Comparison of ENCODE assay signal across 10 cellular contexts in genomic region chr5:140565780-140566095, GRCh38. TPM values are rescaled to one million over a fixed set of nuclear protein-coding genes. Genes with fewer than 3 reads are reported as not detected.
DNase-seq lines count a peak whose midpoint lies in the region; ATAC-seq, FAIRE-seq and TF ChIP-seq lines count a peak whose summit lies in the region.
"Had no signal": no experiment of that assay in that cellular context is flagged by ENCODE, and none has a peak within 500 bp of the region (broad histone marks: within the 10 kb centered on the region; RNA-seq: fewer than 3 reads in every experiment).

No MANE protein-coding gene starts in this region.

- H3K27me3 ChIP-seq in CD8-positive, alpha-beta T cell (ENCODE audit: insufficient read depth, low read length) = no peaks in the 10 kb centered on the region
- H3K27me3 ChIP-seq in NT2/D1 (ENCODE audit: insufficient read depth, insufficient read length) (no peaks in the 10 kb centered on the region), neural progenitor cell (no peaks in the 10 kb centered on the region)
- no peaks in the 10 kb centered on the region for H3K27me3 ChIP-seq in effector memory CD4-positive, alpha-beta T cell (replicated peaks; ENCODE audit: control insufficient read depth, insufficient read depth, low read length, poor library complexity, severe bottlenecking)

- POLR2A ChIA-PET in CD8-positive, alpha-beta T cell (lab: Charles Lee) = interaction anchor here (0.6 to 2.8 kb wide), 8 partner anchors 9 to 164 kb away, joined by 3 to 26 read pairs (median 4); partner anchors contain the start of genes ANKHD1, EIF4EBP3, IK and NDUFA2

- peaks cover 23% of the 10 kb centered on the region for H3K79me2 ChIP-seq in neural progenitor cell (ENCODE audit: low read depth)

- H2AFZ ChIP-seq in neural progenitor cell (replicated peaks) = no peak overlapping the region

- peak overlapping the region; percentile 88 for H3K4me3 Mint-ChIP-seq in CD8-positive, alpha-beta T cell
- peak overlapping the region; percentile 93 for H3K4me3 Mint-ChIP-seq in neural progenitor cell

- H3K27me3 Mint-ChIP-seq in CD8-positive, alpha-beta T cell (ENCODE audit: low read depth) = no peaks in the 10 kb centered on the region
- H3K27me3 Mint-ChIP-seq in neural progenitor cell (ENCODE audit: insufficient read depth, low read depth) = peaks cover 7% of the 10 kb centered on the region

- peak overlapping the region; percentile 87 for H3K4me2 ChIP-seq in neural progenitor cell

- H3F3A ChIP-seq in neural progenitor cell (ENCODE audit: low read depth) = no peaks in the 10 kb centered on the region

- DNase-seq in CD8-positive, alpha-beta T cell = no peak
- DNase-seq in NT2/D1 (ENCODE audit: low read depth, low spot score) (no peak), neural progenitor cell (ENCODE audit: low spot score) (peak; percentile 19), urothelium cell line (ENCODE audit: low spot score) (no peak), NCI-H2227 treated with DMSO at 0.1 percent for 48 hours (lab: John Stamatoyannopoulos, UW) (no peak), DMS 273 treated with DMSO at 0.1 percent for 48 hours (lab: John Stamatoyannopoulos, UW) (no peak)
- no peak for DNase-seq in effector memory CD4-positive, alpha-beta T cell
- DNase-seq: NCI-H1417 had no signal

- no peaks in the 10 kb centered on the region for H3K9me3 ChIP-seq in CD8-positive, alpha-beta T cell (ENCODE audit: low read length)
- H3K9me3 ChIP-seq in NT2/D1 (ENCODE audit: insufficient read depth, low read length) (no peaks in the 10 kb centered on the region), neural progenitor cell (ENCODE audit: low read depth) (no peaks in the 10 kb centered on the region)
- H3K9me3 ChIP-seq in effector memory CD4-positive, alpha-beta T cell (ENCODE audit: control insufficient read depth, low read length) = no peaks in the 10 kb centered on the region

- H3K9ac ChIP-seq in NT2/D1 (ENCODE audit: insufficient read length, low read depth) = no peak overlapping the region
- H3K9ac ChIP-seq in neural progenitor cell = no peak overlapping the region

- no peaks in the 10 kb centered on the region for H3K36me3 ChIP-seq in CD8-positive, alpha-beta T cell (ENCODE audit: insufficient read depth, low read length)
- H3K36me3 ChIP-seq in NT2/D1 (ENCODE audit: insufficient read depth, insufficient read length, low read length) (peaks cover 50% of the 10 kb centered on the region), neural progenitor cell (no peaks in the 10 kb centered on the region)
- H3K36me3 ChIP-seq in effector memory CD4-positive, alpha-beta T cell (ENCODE audit: control insufficient read depth, insufficient read depth, low read length) = peaks cover 26% of the 10 kb centered on the region

- peaks cover 70% of the 10 kb centered on the region for H3K4me1 Mint-ChIP-seq in CD8-positive, alpha-beta T cell (ENCODE audit: low read depth)
- peaks cover 31% of the 10 kb centered on the region for H3K4me1 Mint-ChIP-seq in neural progenitor cell

- peak overlapping the region; percentile 52 for H3K4me3 ChIP-seq in CD8-positive, alpha-beta T cell (ENCODE audit: low read depth, low read length)
- H3K4me3 ChIP-seq in NT2/D1 (ENCODE audit: insufficient read length, low read depth) = peak overlapping the region; percentile 85
- H3K4me3 ChIP-seq in effector memory CD4-positive, alpha-beta T cell (ENCODE audit: insufficient read depth, low read depth, low read length, poor library complexity, severe bottlenecking) = peak overlapping the region; percentile 73
- peak overlapping the region; percentile 59 for H3K4me3 ChIP-seq in neural progenitor cell

- no peaks in the 10 kb centered on the region for H4K20me1 ChIP-seq in neural progenitor cell (ENCODE audit: low read depth)

- H3K4me1 ChIP-seq in CD8-positive, alpha-beta T cell (ENCODE audit: insufficient read depth, low read length) = peaks cover 37% of the 10 kb centered on the region
- peaks cover 11% of the 10 kb centered on the region for H3K4me1 ChIP-seq in NT2/D1 (ENCODE audit: insufficient read depth, insufficient read length)
- H3K4me1 ChIP-seq in effector memory CD4-positive, alpha-beta T cell (ENCODE audit: control insufficient read depth, insufficient read depth, low read length, poor library complexity, severe bottlenecking) = peaks cover 22% of the 10 kb centered on the region
- H3K4me1 ChIP-seq in neural progenitor cell = peaks cover 12% of the 10 kb centered on the region

- no peaks in the 10 kb centered on the region for H3K9me3 Mint-ChIP-seq in CD8-positive, alpha-beta T cell
- no peaks in the 10 kb centered on the region for H3K9me3 Mint-ChIP-seq in neural progenitor cell

- no peak for ATAC-seq in CD8-positive, alpha-beta T cell
- ATAC-seq in HG03175 (IDR thresholded peaks at IDR 0.05; ENCODE audit: unreplicated experiment) = no peak

- peak overlapping the region; percentile 94 for H3K27ac Mint-ChIP-seq in CD8-positive, alpha-beta T cell
- H3K27ac Mint-ChIP-seq in neural progenitor cell = no peak overlapping the region

- TF ChIP-seq CTCF in CD8-positive, alpha-beta T cell (IDR thresholded peaks at IDR 0.05) = no peak
- TF ChIP-seq CTCF in neural progenitor cell (IDR thresholded peaks at IDR 0.05) = no peak

- CTCF ChIA-PET in CD8-positive, alpha-beta T cell (lab: Charles Lee) = interaction anchor here (0.9 to 1.8 kb wide), 2 partner anchors 10 to 125 kb away, joined by 3 to 4 read pairs; no protein-coding TSS in a partner anchor

- FAIRE-seq in urothelium cell line (lab: Jason Lieb, UNC) = no peak

- no peak overlapping the region for H3K27ac ChIP-seq in CD8-positive, alpha-beta T cell (ENCODE audit: low read depth, low read length)
- peak overlapping the region; percentile 89 for H3K27ac ChIP-seq in effector memory CD4-positive, alpha-beta T cell (ENCODE audit: insufficient read depth, low read length, poor library complexity, severe bottlenecking)
- no peak overlapping the region for H3K27ac ChIP-seq in neural progenitor cell

- intact Hi-C loops in CD8-positive, alpha-beta T cell (cut with DNase I, micrococcal nuclease) = loop anchor here (2.0 to 5.0 kb wide), 4 partner anchors 73 to 752 kb away; partner anchors contain the start of genes CYSTM1 (in 1 of the 2), HARS1 (in 1 of the 2), HARS2 (in 1 of the 2) and TMCO6 (in 1 of the 2)

- H3K36me3 Mint-ChIP-seq in CD8-positive, alpha-beta T cell = peaks cover 52% of the 10 kb centered on the region
- H3K36me3 Mint-ChIP-seq in neural progenitor cell = peaks cover 13% of the 10 kb centered on the region

RNA-seq across cellular contexts. Expression of gene SLC35A4, which starts 1.1 kb away (rescaled TPM):
- 10 to 100 TPM; 14.8 to 19.4 TPM for total RNA-seq in CD8-positive, alpha-beta T cell
- total RNA-seq in neural progenitor cell (ENCODE audit: low replicate concordance) = 20.7 and 26.7 TPM in 2 replicates

RNA-seq across cellular contexts. Expression of gene APBB3, which starts 1.3 kb away (rescaled TPM):
- 10 to 100 TPM; 51.0 to 51.7 TPM for total RNA-seq in CD8-positive, alpha-beta T cell
- 20.7 and 23.6 TPM in 2 replicates for total RNA-seq in neural progenitor cell (ENCODE audit: low replicate concordance)

RNA-seq across cellular contexts. Expression of gene SRA1, which starts 8.5 kb away (rescaled TPM):
- total RNA-seq in CD8-positive, alpha-beta T cell = 10 to 100 TPM; 33.7 to 37.2 TPM
- 16.9 and 26.9 TPM in 2 replicates for total RNA-seq in neural progenitor cell (ENCODE audit: low replicate concordance)

RNA-seq across cellular contexts. Expression of gene EIF4EBP3, which starts 18.3 kb away (rescaled TPM):
- total RNA-seq in CD8-positive, alpha-beta T cell = 10 to 100 TPM; 10.6 to 13.7 TPM
- total RNA-seq in neural progenitor cell (ENCODE audit: low replicate concordance) = 0.53 and 1.1 TPM in 2 replicates
- total RNA-seq: cerebellum had no signal
